ENCODE assay signal across 2 cellular contexts in the genomic region with DNA sequence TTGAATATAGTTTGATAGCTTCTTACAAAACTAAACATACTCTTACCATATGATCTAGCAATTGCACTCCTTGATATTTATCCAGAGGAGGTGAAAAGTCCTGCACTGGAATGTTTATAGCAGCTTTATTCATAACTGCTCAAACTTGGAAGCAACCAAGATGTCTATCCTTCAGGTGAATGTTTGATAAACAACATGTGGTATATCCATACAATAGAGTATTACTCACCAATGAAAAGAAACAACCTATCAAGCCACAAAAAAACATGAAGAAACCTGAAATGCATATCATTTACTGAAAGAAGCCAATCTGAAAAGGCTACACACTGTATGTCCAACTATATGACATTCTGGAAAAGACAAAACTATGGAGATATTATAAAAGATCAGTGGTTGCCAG.
TF ChIP-seq lines count a peak whose summit lies in the region.

No MANE protein-coding gene starts in this region.

TF ChIP-seq in A549, 52 proteins besides CTCF, POLR2A, EP300 and RAD21:
- TF ChIP-seq HOXA7 (CRISPR knock-in tag; IDR thresholded peaks at IDR 0.05) (no peak), POLR2AphosphoS2 (conservative IDR thresholded peaks at IDR 0.05; ENCODE audit: low read length) (no peak), KDM1A (IDR thresholded peaks at IDR 0.05; ENCODE audit: low read depth) (peak; percentile 78; the same call in 1 of the 2 replicates), MYC (IDR thresholded peaks at IDR 0.05; ENCODE audit: borderline replicate concordance, low read length) (no peak), EHF (CRISPR knock-in tag; IDR thresholded peaks at IDR 0.05) (no peak), RFX5 (IDR thresholded peaks at IDR 0.05) (no peak)

TF ChIP-seq in K562, 482 proteins besides CTCF, POLR2A, EP300 and RAD21:
- TF ChIP-seq ZBTB2 (IDR thresholded peaks at IDR 0.05) (no peak), ZNF354B (CRISPR knock-in tag; IDR thresholded peaks at IDR 0.05) (no peak), CREBBP (IDR thresholded peaks at IDR 0.05; ENCODE audit: low read depth, low read length) (no peak), ZNF146 (CRISPR knock-in tag; IDR thresholded peaks at IDR 0.05; ENCODE audit: unreplicated experiment) (peak; percentile 45), ID3 (CRISPR knock-in tag; IDR thresholded peaks at IDR 0.05) (no peak), ID3 (tag; IDR thresholded peaks at IDR 0.05) (no peak)
